1 cellular context compared by ENCODE assay signal in the genomic region with DNA sequence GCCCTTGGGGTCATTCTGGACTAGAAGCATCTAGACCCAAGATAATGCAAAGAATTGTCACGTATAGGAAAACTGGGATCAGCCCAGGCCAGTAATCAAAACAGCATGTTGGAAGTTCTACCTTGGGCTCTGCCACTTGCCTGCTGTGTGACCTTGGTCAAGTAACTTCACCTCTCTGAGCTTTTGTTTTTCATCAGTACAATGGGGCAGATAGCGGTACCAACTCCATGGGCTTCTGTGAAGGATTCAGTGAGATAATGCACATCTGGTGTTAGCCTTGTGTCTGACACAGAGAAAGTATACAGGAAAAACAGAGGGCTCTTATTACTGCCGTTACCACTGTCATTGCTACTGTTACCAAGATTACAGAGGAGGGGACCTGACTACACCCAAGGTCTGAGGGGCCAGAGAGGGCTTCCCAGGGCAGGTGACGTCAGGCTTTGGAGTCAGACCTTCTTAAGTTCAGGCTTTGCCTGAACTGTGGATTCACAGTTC.
TF ChIP-seq lines count a peak whose summit lies in the region.

No MANE protein-coding gene starts in this region.

TF ChIP-seq in WTC11, 78 proteins besides CTCF, POLR2A, EP300 and RAD21 (continued from another document):
- TF ChIP-seq, protein P1, sequence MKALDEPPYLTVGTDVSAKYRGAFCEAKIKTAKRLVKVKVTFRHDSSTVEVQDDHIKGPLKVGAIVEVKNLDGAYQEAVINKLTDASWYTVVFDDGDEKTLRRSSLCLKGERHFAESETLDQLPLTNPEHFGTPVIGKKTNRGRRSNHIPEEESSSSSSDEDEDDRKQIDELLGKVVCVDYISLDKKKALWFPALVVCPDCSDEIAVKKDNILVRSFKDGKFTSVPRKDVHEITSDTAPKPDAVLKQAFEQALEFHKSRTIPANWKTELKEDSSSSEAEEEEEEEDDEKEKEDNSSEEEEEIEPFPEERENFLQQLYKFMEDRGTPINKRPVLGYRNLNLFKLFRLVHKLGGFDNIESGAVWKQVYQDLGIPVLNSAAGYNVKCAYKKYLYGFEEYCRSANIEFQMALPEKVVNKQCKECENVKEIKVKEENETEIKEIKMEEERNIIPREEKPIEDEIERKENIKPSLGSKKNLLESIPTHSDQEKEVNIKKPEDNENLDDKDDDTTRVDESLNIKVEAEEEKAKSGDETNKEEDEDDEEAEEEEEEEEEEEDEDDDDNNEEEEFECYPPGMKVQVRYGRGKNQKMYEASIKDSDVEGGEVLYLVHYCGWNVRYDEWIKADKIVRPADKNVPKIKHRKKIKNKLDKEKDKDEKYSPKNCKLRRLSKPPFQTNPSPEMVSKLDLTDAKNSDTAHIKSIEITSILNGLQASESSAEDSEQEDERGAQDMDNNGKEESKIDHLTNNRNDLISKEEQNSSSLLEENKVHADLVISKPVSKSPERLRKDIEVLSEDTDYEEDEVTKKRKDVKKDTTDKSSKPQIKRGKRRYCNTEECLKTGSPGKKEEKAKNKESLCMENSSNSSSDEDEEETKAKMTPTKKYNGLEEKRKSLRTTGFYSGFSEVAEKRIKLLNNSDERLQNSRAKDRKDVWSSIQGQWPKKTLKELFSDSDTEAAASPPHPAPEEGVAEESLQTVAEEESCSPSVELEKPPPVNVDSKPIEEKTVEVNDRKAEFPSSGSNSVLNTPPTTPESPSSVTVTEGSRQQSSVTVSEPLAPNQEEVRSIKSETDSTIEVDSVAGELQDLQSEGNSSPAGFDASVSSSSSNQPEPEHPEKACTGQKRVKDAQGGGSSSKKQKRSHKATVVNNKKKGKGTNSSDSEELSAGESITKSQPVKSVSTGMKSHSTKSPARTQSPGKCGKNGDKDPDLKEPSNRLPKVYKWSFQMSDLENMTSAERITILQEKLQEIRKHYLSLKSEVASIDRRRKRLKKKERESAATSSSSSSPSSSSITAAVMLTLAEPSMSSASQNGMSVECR (CRISPR knock-in tag; IDR thresholded peaks at IDR 0.05; ENCODE audit: borderline replicate concordance) = no peak
- TF ChIP-seq FOXJ3 (CRISPR knock-in tag; IDR thresholded peaks at IDR 0.05; ENCODE audit: borderline replicate concordance) (no peak), SOX15 (CRISPR knock-in tag; IDR thresholded peaks at IDR 0.05) (no peak), PRRX2 (CRISPR knock-in tag; IDR thresholded peaks at IDR 0.05) (no peak), ZBTB21 (CRISPR knock-in tag; IDR thresholded peaks at IDR 0.05; ENCODE audit: borderline replicate concordance) (no peak), KAT7 (CRISPR knock-in tag; IDR thresholded peaks at IDR 0.05; ENCODE audit: borderline replicate concordance) (no peak), CREB1 (CRISPR knock-in tag; IDR thresholded peaks at IDR 0.05) (no peak), ZNF138 (CRISPR knock-in tag; conservative IDR thresholded peaks at IDR 0.05) (no peak), ELF4 (CRISPR knock-in tag; IDR thresholded peaks at IDR 0.05; ENCODE audit: low read depth) (no peak)
- TF ChIP-seq, protein P2, sequence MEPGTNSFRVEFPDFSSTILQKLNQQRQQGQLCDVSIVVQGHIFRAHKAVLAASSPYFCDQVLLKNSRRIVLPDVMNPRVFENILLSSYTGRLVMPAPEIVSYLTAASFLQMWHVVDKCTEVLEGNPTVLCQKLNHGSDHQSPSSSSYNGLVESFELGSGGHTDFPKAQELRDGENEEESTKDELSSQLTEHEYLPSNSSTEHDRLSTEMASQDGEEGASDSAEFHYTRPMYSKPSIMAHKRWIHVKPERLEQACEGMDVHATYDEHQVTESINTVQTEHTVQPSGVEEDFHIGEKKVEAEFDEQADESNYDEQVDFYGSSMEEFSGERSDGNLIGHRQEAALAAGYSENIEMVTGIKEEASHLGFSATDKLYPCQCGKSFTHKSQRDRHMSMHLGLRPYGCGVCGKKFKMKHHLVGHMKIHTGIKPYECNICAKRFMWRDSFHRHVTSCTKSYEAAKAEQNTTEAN (CRISPR knock-in tag; IDR thresholded peaks at IDR 0.05) = no peak
- TF ChIP-seq, protein P3, sequence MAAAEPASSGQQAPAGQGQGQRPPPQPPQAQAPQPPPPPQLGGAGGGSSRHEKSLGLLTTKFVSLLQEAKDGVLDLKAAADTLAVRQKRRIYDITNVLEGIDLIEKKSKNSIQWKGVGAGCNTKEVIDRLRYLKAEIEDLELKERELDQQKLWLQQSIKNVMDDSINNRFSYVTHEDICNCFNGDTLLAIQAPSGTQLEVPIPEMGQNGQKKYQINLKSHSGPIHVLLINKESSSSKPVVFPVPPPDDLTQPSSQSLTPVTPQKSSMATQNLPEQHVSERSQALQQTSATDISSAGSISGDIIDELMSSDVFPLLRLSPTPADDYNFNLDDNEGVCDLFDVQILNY (CRISPR knock-in tag; IDR thresholded peaks at IDR 0.05) = no peak
